Comparison of ENCODE assay signal across 1 cellular context in the genomic region with DNA sequence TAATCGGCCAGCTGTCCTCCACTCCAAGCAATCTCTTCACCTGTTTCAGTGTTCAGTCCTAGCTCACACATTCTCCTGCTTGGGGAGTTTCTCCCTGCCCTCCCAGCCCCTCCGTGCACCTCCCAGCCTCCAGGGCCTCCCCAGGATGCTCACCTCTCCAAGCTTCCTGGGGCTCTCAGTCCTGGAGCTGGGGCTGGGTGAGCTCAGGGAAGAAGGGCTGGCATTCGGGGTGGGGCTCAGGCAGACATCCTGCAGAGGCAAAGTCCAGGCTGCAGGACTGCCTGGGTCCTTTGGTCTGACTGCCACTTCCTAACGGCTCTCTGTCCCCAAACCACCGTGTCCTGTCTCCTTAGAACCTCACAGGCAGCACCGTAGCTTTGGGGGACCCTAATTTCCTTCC.
TF ChIP-seq lines count a peak whose summit lies in the region.

No MANE protein-coding gene starts in this region.

TF ChIP-seq in A549, 52 proteins besides CTCF, POLR2A, EP300 and RAD21:
- TF ChIP-seq ZFP36 (IDR thresholded peaks at IDR 0.05; ENCODE audit: borderline replicate concordance, partially characterized antibody), result peak; percentile 19
- TF ChIP-seq, protein P1, sequence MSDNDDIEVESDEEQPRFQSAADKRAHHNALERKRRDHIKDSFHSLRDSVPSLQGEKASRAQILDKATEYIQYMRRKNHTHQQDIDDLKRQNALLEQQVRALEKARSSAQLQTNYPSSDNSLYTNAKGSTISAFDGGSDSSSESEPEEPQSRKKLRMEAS (IDR thresholded peaks at IDR 0.05), result no peak
TF ChIP-seq in A549: peak in this region for 1.
